In the genomic region with DNA sequence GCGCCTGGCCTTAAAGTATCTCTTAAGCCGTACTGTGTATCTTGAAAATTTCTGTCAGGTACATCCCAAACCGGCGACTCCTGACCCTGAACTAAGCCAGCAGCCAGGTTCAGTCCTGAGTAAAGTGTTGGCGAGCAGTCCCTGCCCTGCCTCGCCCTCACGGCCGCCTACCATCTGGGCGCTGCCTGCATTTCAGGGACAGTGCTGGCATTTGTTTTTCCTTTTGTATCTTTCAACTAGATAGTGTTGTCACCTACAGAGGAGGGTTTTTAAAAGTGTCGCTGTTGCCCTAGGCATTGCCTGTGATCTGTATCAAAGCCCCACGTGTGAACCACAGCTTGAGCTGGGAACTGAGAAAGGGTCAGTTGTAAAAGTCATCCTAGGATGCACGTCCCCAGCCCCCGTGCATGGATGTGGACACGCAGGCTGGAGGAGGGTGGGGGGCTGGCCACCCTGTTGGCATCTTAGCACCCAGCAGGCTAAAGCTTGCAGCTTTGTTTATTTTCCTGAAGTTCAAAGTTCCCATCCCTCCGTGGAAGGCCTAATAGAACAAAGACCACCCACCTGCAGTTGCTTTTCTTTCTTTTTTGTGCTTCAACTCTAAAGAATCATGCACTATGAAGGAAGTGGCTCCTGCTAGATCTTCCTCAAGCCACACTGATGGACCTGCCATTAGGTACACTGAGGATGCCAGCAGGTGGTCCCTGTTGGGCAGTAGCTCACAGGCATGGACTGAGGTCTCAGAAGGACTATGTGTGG, we compare ENCODE assay signal across 1 cellular context.
A peak's percentile ranks its signal among the peaks of the same experiment; 100 is the strongest.
TF ChIP-seq lines count a peak whose summit lies in the region.

No MANE protein-coding gene starts in this region.

TF ChIP-seq in HepG2, 621 proteins besides CTCF, POLR2A, EP300 and RAD21 (continued from another document and continues in another):
- TF ChIP-seq, protein P1, sequence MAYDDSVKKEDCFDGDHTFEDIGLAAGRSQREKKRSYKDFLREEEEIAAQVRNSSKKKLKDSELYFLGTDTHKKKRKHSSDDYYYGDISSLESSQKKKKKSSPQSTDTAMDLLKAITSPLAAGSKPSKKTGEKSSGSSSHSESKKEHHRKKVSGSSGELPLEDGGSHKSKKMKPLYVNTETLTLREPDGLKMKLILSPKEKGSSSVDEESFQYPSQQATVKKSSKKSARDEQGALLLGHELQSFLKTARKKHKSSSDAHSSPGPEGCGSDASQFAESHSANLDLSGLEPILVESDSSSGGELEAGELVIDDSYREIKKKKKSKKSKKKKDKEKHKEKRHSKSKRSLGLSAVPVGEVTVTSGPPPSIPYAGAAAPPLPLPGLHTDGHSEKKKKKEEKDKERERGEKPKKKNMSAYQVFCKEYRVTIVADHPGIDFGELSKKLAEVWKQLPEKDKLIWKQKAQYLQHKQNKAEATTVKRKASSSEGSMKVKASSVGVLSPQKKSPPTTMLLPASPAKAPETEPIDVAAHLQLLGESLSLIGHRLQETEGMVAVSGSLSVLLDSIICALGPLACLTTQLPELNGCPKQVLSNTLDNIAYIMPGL (CRISPR knock-in tag; IDR thresholded peaks at IDR 0.05; ENCODE audit: borderline replicate concordance in 1 of 2, low read depth in 1 of 2), result peak in 1 of 2 experiments; percentile 50; a peak in 1 of 4 replicates
- TF ChIP-seq ZSCAN12 (CRISPR knock-in tag; IDR thresholded peaks at IDR 0.05), result no peak
- no peak for TF ChIP-seq ZKSCAN5 (CRISPR knock-in tag; IDR thresholded peaks at IDR 0.05)
- peak; percentile 73; the same call in 1 of the 2 replicates for TF ChIP-seq MEF2D (CRISPR knock-in tag; IDR thresholded peaks at IDR 0.05)
- TF ChIP-seq ZFYVE20 (CRISPR knock-in tag; IDR thresholded peaks at IDR 0.05; ENCODE audit: borderline replicate concordance, low read depth), result no peak
- no peak; the same call in 1 of the 2 replicates for TF ChIP-seq ZNF598 (CRISPR knock-in tag; IDR thresholded peaks at IDR 0.05; ENCODE audit: borderline replicate concordance)
- peak; percentile 79 for TF ChIP-seq MLX (CRISPR knock-in tag; IDR thresholded peaks at IDR 0.05)
- TF ChIP-seq, protein P2, sequence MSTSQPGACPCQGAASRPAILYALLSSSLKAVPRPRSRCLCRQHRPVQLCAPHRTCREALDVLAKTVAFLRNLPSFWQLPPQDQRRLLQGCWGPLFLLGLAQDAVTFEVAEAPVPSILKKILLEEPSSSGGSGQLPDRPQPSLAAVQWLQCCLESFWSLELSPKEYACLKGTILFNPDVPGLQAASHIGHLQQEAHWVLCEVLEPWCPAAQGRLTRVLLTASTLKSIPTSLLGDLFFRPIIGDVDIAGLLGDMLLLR (CRISPR knock-in tag; IDR thresholded peaks at IDR 0.05), result no peak
- no peak for TF ChIP-seq ZNF709 (CRISPR knock-in tag; IDR thresholded peaks at IDR 0.05)
- TF ChIP-seq ZNF501 (CRISPR knock-in tag; IDR thresholded peaks at IDR 0.05), result peak; percentile 88
- TF ChIP-seq PLRG1 (conservative IDR thresholded peaks at IDR 0.05), result no peak
- TF ChIP-seq TBP (CRISPR knock-in tag; IDR thresholded peaks at IDR 0.05), result no peak
- no peak for TF ChIP-seq RBM22 (optimal IDR thresholded peaks at IDR 0.05; ENCODE audit: low read length)
- TF ChIP-seq, protein P3, sequence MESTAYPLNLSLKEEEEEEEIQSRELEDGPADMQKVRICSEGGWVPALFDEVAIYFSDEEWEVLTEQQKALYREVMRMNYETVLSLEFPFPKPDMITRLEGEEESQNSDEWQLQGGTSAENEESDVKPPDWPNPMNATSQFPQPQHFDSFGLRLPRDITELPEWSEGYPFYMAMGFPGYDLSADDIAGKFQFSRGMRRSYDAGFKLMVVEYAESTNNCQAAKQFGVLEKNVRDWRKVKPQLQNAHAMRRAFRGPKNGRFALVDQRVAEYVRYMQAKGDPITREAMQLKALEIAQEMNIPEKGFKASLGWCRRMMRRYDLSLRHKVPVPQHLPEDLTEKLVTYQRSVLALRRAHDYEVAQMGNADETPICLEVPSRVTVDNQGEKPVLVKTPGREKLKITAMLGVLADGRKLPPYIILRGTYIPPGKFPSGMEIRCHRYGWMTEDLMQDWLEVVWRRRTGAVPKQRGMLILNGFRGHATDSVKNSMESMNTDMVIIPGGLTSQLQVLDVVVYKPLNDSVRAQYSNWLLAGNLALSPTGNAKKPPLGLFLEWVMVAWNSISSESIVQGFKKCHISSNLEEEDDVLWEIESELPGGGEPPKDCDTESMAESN (CRISPR knock-in tag; conservative IDR thresholded peaks at IDR 0.05), result no peak
- TF ChIP-seq BORCS8-MEF2B (CRISPR knock-in tag; IDR thresholded peaks at IDR 0.05), result no peak; the same call in 1 of the 2 replicates
- no peak for TF ChIP-seq SAFB2 (CRISPR knock-in tag; IDR thresholded peaks at IDR 0.05; ENCODE audit: borderline replicate concordance, low read depth)
- peak; percentile 89 for TF ChIP-seq GATAD2A (CRISPR knock-in tag; IDR thresholded peaks at IDR 0.05)
- peak; percentile 78 for TF ChIP-seq FOXA3 (CRISPR knock-in tag; IDR thresholded peaks at IDR 0.05)
- TF ChIP-seq, protein P4, sequence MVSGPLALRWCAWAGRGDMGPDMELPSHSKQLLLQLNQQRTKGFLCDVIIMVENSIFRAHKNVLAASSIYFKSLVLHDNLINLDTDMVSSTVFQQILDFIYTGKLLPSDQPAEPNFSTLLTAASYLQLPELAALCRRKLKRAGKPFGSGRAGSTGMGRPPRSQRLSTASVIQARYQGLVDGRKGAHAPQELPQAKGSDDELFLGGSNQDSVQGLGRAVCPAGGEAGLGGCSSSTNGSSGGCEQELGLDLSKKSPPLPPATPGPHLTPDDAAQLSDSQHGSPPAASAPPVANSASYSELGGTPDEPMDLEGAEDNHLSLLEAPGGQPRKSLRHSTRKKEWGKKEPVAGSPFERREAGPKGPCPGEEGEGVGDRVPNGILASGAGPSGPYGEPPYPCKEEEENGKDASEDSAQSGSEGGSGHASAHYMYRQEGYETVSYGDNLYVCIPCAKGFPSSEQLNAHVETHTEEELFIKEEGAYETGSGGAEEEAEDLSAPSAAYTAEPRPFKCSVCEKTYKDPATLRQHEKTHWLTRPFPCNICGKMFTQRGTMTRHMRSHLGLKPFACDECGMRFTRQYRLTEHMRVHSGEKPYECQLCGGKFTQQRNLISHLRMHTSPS (CRISPR knock-in tag; IDR thresholded peaks at IDR 0.05; ENCODE audit: low read depth), result peak; percentile 94; the same call in 1 of the 2 replicates
- TF ChIP-seq DMAP1 (CRISPR knock-in tag; IDR thresholded peaks at IDR 0.05), result no peak
- no peak for TF ChIP-seq MLLT10 (CRISPR knock-in tag; IDR thresholded peaks at IDR 0.05)
- TF ChIP-seq, protein P5, sequence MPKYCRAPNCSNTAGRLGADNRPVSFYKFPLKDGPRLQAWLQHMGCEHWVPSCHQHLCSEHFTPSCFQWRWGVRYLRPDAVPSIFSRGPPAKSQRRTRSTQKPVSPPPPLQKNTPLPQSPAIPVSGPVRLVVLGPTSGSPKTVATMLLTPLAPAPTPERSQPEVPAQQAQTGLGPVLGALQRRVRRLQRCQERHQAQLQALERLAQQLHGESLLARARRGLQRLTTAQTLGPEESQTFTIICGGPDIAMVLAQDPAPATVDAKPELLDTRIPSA (CRISPR knock-in tag; IDR thresholded peaks at IDR 0.05; ENCODE audit: borderline replicate concordance), result no peak; the same call in 1 of the 2 replicates
- TF ChIP-seq ZNF3 (CRISPR knock-in tag; IDR thresholded peaks at IDR 0.05), result no peak
- TF ChIP-seq PHF20 (CRISPR knock-in tag; IDR thresholded peaks at IDR 0.05), result no peak
- TF ChIP-seq GTF3A (CRISPR knock-in tag; conservative IDR thresholded peaks at IDR 0.05), result no peak
- TF ChIP-seq CENPT (CRISPR knock-in tag; IDR thresholded peaks at IDR 0.05; ENCODE audit: low read depth), result no peak
- TF ChIP-seq EED (CRISPR knock-in tag; IDR thresholded peaks at IDR 0.05), result no peak
- TF ChIP-seq, protein P6, sequence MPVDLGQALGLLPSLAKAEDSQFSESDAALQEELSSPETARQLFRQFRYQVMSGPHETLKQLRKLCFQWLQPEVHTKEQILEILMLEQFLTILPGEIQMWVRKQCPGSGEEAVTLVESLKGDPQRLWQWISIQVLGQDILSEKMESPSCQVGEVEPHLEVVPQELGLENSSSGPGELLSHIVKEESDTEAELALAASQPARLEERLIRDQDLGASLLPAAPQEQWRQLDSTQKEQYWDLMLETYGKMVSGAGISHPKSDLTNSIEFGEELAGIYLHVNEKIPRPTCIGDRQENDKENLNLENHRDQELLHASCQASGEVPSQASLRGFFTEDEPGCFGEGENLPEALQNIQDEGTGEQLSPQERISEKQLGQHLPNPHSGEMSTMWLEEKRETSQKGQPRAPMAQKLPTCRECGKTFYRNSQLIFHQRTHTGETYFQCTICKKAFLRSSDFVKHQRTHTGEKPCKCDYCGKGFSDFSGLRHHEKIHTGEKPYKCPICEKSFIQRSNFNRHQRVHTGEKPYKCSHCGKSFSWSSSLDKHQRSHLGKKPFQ (CRISPR knock-in tag; IDR thresholded peaks at IDR 0.05; ENCODE audit: insufficient replicate concordance), result peak; percentile 30
- TF ChIP-seq SNAPC2 (CRISPR knock-in tag; IDR thresholded peaks at IDR 0.05), result no peak; the same call in 1 of the 2 replicates
- no peak for TF ChIP-seq ZBTB21 (CRISPR knock-in tag; IDR thresholded peaks at IDR 0.05)
- no peak for TF ChIP-seq ETV6 (CRISPR knock-in tag; conservative IDR thresholded peaks at IDR 0.05)
- no peak for TF ChIP-seq ZBTB42 (CRISPR knock-in tag; IDR thresholded peaks at IDR 0.05)
- TF ChIP-seq MED1 (CRISPR knock-in tag; IDR thresholded peaks at IDR 0.05), result peak; percentile 98
- TF ChIP-seq, protein P7, sequence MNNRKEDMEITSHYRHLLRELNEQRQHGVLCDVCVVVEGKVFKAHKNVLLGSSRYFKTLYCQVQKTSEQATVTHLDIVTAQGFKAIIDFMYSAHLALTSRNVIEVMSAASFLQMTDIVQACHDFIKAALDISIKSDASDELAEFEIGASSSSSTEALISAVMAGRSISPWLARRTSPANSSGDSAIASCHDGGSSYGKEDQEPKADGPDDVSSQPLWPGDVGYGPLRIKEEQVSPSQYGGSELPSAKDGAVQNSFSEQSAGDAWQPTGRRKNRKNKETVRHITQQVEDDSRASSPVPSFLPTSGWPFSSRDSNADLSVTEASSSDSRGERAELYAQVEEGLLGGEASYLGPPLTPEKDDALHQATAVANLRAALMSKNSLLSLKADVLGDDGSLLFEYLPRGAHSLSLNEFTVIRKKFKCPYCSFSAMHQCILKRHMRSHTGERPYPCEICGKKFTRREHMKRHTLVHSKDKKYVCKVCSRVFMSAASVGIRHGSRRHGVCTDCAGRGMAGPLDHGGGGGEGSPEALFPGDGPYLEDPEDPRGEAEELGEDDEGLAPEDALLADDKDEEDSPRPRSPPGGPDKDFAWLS (CRISPR knock-in tag; IDR thresholded peaks at IDR 0.05; ENCODE audit: borderline replicate concordance), result no peak
- TF ChIP-seq FOXP4 (CRISPR knock-in tag; IDR thresholded peaks at IDR 0.05), result peak; percentile 57
- no peak for TF ChIP-seq ZSCAN30 (CRISPR knock-in tag; IDR thresholded peaks at IDR 0.05)
- TF ChIP-seq, protein P8, sequence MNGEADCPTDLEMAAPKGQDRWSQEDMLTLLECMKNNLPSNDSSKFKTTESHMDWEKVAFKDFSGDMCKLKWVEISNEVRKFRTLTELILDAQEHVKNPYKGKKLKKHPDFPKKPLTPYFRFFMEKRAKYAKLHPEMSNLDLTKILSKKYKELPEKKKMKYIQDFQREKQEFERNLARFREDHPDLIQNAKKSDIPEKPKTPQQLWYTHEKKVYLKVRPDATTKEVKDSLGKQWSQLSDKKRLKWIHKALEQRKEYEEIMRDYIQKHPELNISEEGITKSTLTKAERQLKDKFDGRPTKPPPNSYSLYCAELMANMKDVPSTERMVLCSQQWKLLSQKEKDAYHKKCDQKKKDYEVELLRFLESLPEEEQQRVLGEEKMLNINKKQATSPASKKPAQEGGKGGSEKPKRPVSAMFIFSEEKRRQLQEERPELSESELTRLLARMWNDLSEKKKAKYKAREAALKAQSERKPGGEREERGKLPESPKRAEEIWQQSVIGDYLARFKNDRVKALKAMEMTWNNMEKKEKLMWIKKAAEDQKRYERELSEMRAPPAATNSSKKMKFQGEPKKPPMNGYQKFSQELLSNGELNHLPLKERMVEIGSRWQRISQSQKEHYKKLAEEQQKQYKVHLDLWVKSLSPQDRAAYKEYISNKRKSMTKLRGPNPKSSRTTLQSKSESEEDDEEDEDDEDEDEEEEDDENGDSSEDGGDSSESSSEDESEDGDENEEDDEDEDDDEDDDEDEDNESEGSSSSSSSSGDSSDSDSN (CRISPR knock-in tag; IDR thresholded peaks at IDR 0.05), result no peak
- TF ChIP-seq SRF (IDR thresholded peaks at IDR 0.05; ENCODE audit: low read depth, low read length), result no peak
- TF ChIP-seq ZFP90 (CRISPR knock-in tag; IDR thresholded peaks at IDR 0.05; ENCODE audit: borderline replicate concordance), result peak; percentile 74; the same call in 1 of the 2 replicates
- TF ChIP-seq ZC3H4 (CRISPR knock-in tag; IDR thresholded peaks at IDR 0.05; ENCODE audit: borderline replicate concordance), result no peak
- TF ChIP-seq, protein P9, sequence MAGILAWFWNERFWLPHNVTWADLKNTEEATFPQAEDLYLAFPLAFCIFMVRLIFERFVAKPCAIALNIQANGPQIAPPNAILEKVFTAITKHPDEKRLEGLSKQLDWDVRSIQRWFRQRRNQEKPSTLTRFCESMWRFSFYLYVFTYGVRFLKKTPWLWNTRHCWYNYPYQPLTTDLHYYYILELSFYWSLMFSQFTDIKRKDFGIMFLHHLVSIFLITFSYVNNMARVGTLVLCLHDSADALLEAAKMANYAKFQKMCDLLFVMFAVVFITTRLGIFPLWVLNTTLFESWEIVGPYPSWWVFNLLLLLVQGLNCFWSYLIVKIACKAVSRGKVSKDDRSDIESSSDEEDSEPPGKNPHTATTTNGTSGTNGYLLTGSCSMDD (CRISPR knock-in tag; IDR thresholded peaks at IDR 0.05), result no peak
- TF ChIP-seq ZKSCAN1 (IDR thresholded peaks at IDR 0.05; ENCODE audit: low read length), result no peak
- no peak for TF ChIP-seq CCAR2 (optimal IDR thresholded peaks at IDR 0.05; ENCODE audit: low read depth, low read length)
- TF ChIP-seq, protein P10, sequence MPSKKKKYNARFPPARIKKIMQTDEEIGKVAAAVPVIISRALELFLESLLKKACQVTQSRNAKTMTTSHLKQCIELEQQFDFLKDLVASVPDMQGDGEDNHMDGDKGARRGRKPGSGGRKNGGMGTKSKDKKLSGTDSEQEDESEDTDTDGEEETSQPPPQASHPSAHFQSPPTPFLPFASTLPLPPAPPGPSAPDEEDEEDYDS (CRISPR knock-in tag; IDR thresholded peaks at IDR 0.05), result peak; percentile 38; the same call in 1 of the 2 replicates
- peak; percentile 53; the same call in 1 of the 2 replicates for TF ChIP-seq ZNF230 (CRISPR knock-in tag; IDR thresholded peaks at IDR 0.05)
